ENCODE assay signal across 12 cellular contexts in the genomic region with DNA sequence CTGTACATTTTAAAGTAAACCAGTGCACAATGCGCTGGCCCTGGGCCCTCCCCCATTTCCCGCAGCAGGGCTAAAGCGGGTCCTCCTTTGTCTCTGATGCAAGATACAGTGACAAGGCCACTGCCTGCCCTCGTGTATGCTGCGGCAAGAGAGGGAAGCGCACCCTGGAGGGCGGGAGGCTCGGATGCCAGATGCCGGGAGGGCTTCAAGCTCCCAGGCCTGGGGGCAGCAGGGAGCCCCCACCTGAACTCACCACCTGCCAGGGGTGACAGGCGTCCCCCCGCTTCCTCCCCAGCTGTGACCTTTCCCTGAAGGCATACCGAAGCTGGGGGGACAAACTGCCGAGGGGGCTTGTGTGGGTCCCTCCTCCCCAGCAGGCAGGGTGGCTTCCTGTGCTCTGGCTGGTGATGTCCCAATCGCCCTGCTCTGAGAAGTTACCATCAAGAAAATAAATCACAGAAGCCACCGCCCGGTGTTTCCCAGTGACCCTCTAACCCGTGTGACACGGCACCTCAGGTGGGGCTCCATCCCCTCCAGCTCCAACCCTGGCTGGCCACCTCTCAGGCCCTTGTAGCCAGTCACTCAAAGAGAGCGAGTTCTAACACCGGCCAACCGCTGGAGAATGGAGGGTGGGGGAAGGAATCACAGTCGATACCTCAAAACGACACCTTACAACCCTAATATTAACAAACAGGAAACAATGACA.
"Had no signal": no experiment of that assay in that cellular context is flagged by ENCODE, and none has a peak within 500 bp of the region (broad histone marks: within the 10 kb centered on the region; RNA-seq: fewer than 3 reads in every experiment).

No MANE protein-coding gene starts in this region.

- H3K4me3 Mint-ChIP-seq: activated naive CD4-positive, alpha-beta T cell treated with anti-CD3 and anti-CD28 coated beads, Interleukin-2, amount 50 U/mL, for 24 hours; memory B cell had no signal

- H3K27ac Mint-ChIP-seq: activated naive CD4-positive, alpha-beta T cell treated with anti-CD3 and anti-CD28 coated beads, Interleukin-2, amount 50 U/mL, for 24 hours had no signal

- H3K36me3 ChIP-seq: ovary, uterus had no signal

- H3K27ac ChIP-seq: brain microvascular endothelial cell, ovary, thyroid gland, uterus had no signal

- H3K9me3 Mint-ChIP-seq: activated naive CD4-positive, alpha-beta T cell treated with anti-CD3 and anti-CD28 coated beads, Interleukin-2, amount 50 U/mL, for 24 hours; memory B cell had no signal

- FAIRE-seq: endometrium, TTC549 had no signal

- H3K27me3 ChIP-seq: brain microvascular endothelial cell, ovary, thyroid gland, uterus had no signal

- ATAC-seq: esophagus mucosa had no signal

- H3K27me3 Mint-ChIP-seq: activated naive CD4-positive, alpha-beta T cell treated with anti-CD3 and anti-CD28 coated beads, Interleukin-2, amount 50 U/mL, for 24 hours; memory B cell had no signal

- H3K36me3 Mint-ChIP-seq: activated naive CD4-positive, alpha-beta T cell treated with anti-CD3 and anti-CD28 coated beads, Interleukin-2, amount 50 U/mL, for 24 hours had no signal

- H3K9me3 ChIP-seq: ovary, thyroid gland, uterus had no signal

- DNase-seq: brain microvascular endothelial cell; ovary; stimulated activated CD4-positive, alpha-beta T cell treated with anti-CD3 and anti-CD28 coated beads, Interleukin-15, amount 100 ng/mL, for 24 hours; stimulated activated CD4-positive, alpha-beta T cell treated with anti-CD3 and anti-CD28 coated beads, Interleukin-4, amount 100 ng/mL, for 4 hours; T-helper 2 cell; thyroid gland; uterus had no signal

- H3K4me1 ChIP-seq: uterus had no signal

- H3K4me3 ChIP-seq: ovary, thyroid gland, uterus had no signal
